ENCODE assay signal across 21 cellular contexts in the genomic region with DNA sequence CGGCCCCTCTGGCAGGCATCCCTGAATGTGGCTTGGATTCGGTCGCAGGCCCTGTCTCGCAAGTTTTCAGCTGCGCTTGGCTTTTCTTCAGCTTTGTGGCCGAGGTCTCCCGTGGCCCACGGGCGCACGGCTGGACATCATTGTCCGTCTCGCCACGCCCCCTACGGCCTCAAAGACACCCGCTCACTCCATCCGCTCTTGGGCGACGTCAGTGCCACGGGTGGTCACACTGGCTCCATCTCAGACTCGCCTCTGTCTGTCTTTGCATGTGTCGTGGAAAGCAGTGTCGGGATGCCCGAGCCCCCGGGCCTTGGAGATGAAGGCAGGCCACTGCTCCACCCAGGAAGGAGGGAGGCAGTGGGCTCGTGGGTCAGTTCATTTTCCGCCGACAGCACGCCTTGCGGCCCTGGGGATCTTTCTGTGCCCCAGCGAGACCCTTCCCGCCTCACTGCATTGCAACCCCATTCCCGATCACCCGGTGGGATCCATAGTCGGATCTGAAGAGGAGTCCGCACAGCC.
"Had no signal": no experiment of that assay in that cellular context is flagged by ENCODE, and none has a peak within 500 bp of the region (broad histone marks: within the 10 kb centered on the region; RNA-seq: fewer than 3 reads in every experiment).

No MANE protein-coding gene starts in this region.

- FAIRE-seq: small intestine had no signal

- H3K9ac ChIP-seq: neural progenitor cell had no signal

- H3K4me3 ChIP-seq: colonic mucosa, lower lobe of right lung, neural progenitor cell, upper lobe of right lung had no signal

- H3K9me3 ChIP-seq: colonic mucosa, lower lobe of right lung, upper lobe of right lung had no signal

- H3K27ac ChIP-seq: colonic mucosa, gastroesophageal sphincter, lower lobe of right lung, neural progenitor cell, tibial artery, upper lobe of right lung had no signal

- DNase-seq: activated CD4-positive, alpha-beta T cell treated with anti-CD3 and anti-CD28 coated beads for 36 hours; activated CD4-positive, CD25-positive, alpha-beta regulatory T cell; activated CD8-positive, alpha-beta T cell treated with anti-CD3 and anti-CD28 coated beads, Interleukin-2, amount 10 ng/mL, durations not matched to agents 7 days and 5 days; activated effector memory CD4-positive, alpha-beta T cell treated with Interleukin-2 at 50 U/mL for 16 hours; activated naive CD4-positive, alpha-beta T cell treated with Interleukin-2 at 50 U/mL for 16 hours; anterior cingulate cortex; cerebellar nuclear complex; colonic mucosa; effector memory CD4-positive, alpha-beta T cell; mesendoderm; natural killer cell; small intestine; stimulated activated CD4-positive, alpha-beta T cell treated with anti-CD3 and anti-CD28 coated beads, Interleukin-4, amount 100 ng/mL, for 24 hours; tibial artery had no signal

- H3K36me3 ChIP-seq: colonic mucosa, lower lobe of right lung, neural progenitor cell, upper lobe of right lung had no signal

- H3K27me3 ChIP-seq: colonic mucosa, gastroesophageal sphincter, neural progenitor cell, tibial artery, upper lobe of right lung had no signal

- ATAC-seq: activated CD4-positive, alpha-beta T cell treated with anti-CD3 and anti-CD28 coated beads for 36 hours; activated CD8-positive, alpha-beta T cell treated with anti-CD3 and anti-CD28 coated beads, Interleukin-2, amount 10 ng/mL, durations not matched to agents 7 days and 5 days; gastroesophageal sphincter; left lobe of liver; lower lobe of right lung; natural killer cell; sciatic nerve; stimulated activated effector memory CD8-positive, alpha-beta T cell treated with anti-CD3 and anti-CD28 coated beads, Interleukin-12 subunit alpha, Interleukin-12 subunit beta, amount 100 ng/mL, for 72 hours had no signal

- H2AFZ ChIP-seq: neural progenitor cell had no signal

- H3K4me1 ChIP-seq: colonic mucosa, gastroesophageal sphincter, lower lobe of right lung, neural progenitor cell, tibial artery, upper lobe of right lung had no signal

- H3K4me2 ChIP-seq: neural progenitor cell had no signal
